8 cellular contexts compared by ENCODE assay signal in the genomic region with DNA sequence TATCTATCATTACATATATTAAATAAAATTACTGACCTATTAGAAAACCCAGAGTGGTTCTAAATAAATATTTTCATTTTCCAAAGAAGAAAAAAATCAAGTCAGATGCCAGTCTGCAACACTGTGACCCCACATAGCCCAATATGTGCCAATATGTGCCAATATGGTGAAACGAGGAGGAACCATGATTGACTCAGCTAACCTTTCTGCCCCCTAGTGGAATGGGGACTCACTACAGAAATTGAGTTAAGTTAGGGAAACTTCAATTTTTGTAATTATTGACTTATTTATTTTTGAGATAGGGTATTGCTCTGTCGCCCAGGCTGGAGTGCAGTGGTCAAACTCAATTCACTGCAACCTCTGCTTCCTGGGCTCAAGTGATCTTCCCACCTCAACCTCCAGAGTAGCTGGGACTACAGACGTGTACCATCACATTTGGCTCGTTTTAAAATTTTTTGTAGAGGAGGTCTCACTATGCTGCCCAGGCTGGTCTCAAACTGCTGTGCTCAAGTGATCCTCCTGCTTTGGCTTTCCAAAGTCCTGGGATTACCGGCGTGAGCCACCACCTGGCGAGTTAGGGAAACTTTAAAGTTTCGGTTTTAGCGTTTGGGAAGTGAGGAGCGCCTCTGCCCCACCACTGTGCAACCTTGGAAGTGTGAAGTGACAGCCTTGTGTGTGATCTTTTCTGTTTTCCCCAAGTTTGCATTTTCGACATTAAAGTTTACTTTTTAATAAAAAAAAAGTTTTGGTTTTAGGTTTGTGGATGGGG.
DNase-seq lines count a peak whose midpoint lies in the region; ATAC-seq and TF ChIP-seq lines count a peak whose summit lies in the region.

No MANE protein-coding gene starts in this region.

- H3K27ac ChIP-seq in right lobe of liver = no peak overlapping the region

- H3K4me3 ChIP-seq in right lobe of liver = no peak overlapping the region

- ATAC-seq in HG03280 (IDR thresholded peaks at IDR 0.05; ENCODE audit: unreplicated experiment) = peak; percentile 36
- ATAC-seq in right lobe of liver = peak; percentile 39 to 55 (median 42)
- no peak for ATAC-seq in GM18511 (IDR thresholded peaks at IDR 0.05; ENCODE audit: unreplicated experiment)
- no peak for ATAC-seq in HG03565 (IDR thresholded peaks at IDR 0.05; ENCODE audit: unreplicated experiment)

- H3K9me3 ChIP-seq in right lobe of liver = no peaks in the 10 kb centered on the region

- 45% methylated on average over 10 of the region's 11 CpGs for WGBS in right lobe of liver (ENCODE audit: insufficient coverage, low coverage, low lambda C conversion rate, missing lambda C conversion rate)

- no peaks in the 10 kb centered on the region for H3K36me3 ChIP-seq in right lobe of liver

- intact Hi-C loops in right lobe of liver (cut with DNase I) = loop anchor here (10.0 kb wide), 1 partner anchor 234 kb away; no protein-coding TSS in a partner anchor

- DNase-seq in NOMO-1 treated with DMSO at 0.1 percent for 48 hours (lab: John Stamatoyannopoulos, UW; ENCODE audit: unreplicated experiment) (peak; percentile 33), NOMO-1 treated with dmso at 0.1 percent for 144 hours (lab: John Stamatoyannopoulos, UW; ENCODE audit: unreplicated experiment) (no peak), right lobe of liver (no peak), iPS-NIHi7 (ENCODE audit: extremely low spot score) (no peak)
- peak; percentile 2 to 9 for DNase-seq in activated CD4-positive, alpha-beta T cell treated with anti-CD3 and anti-CD28 coated beads, Interleukin-2, amount 50 U/mL, for 48 hours

- TF ChIP-seq CTCF in right lobe of liver (IDR thresholded peaks at IDR 0.05) = peak; percentile 36 to 66 (median 56)

- no peak for TF ChIP-seq POLR2A in right lobe of liver (IDR thresholded peaks at IDR 0.05)

- peaks cover 0 to 6% (median 0%) of the 10 kb centered on the region in 4 donors for H3K4me1 ChIP-seq in right lobe of liver

- H3K27me3 ChIP-seq in right lobe of liver = no peaks in the 10 kb centered on the region

Comparison
In these comparisons a context has a peak if more than half of its experiments do, and no peak if none do; other contexts are left out.
1. DNase-seq: peak in NOMO-1 treated with DMSO at 0.1 percent for 48 hours (single experiment) and activated CD4-positive, alpha-beta T cell treated with anti-CD3 and anti-CD28 coated beads, Interleukin-2, amount 50 U/mL, for 48 hours (2 of 2); none in NOMO-1 treated with dmso at 0.1 percent for 144 hours (single experiment), right lobe of liver (0 of 3) and iPS-NIHi7 (single experiment).
2. ATAC-seq: peak in HG03280 (single experiment) and right lobe of liver (4 of 4); none in GM18511 (single experiment) and HG03565 (single experiment).